Comparison of ENCODE assay signal across 9 cellular contexts in the genomic region with DNA sequence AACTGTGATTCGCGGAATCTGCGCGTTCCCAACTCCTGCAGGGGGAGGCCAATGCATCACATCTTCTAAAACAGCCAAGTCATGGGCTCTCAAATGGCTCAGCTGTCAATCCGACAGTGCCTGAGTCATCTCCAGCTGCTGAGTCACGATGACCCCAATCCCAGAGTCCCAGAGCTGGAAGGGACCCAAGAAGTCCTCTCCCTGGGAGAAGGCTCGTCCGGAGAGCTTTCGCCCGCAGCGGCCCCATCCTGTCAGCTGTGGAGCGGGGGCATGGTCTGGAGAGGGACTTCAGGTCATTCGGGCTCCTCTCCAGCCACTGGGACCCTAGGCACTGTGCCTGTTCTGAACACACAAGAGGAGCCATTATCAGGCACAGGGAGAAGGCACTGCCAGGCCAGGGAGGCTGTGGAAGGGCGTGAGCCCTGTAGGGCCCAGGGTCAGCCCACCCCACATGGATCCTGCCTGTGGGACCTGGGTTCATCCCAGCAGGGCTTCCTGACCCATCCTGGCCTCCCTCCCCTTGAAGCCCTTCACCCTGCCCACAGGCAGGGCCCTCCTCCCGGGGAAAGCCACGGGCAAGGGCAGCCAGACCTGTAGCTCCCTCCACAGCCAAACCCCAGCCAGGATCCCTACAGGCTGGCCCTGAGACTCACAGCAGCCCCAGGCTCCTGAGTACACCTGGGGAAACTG. TPM values are rescaled to one million over a fixed set of nuclear protein-coding genes. Genes with fewer than 3 reads are reported as not detected.
A peak's percentile ranks its signal among the peaks of the same experiment; 100 is the strongest.
DNase-seq lines count a peak whose midpoint lies in the region; ATAC-seq and TF ChIP-seq lines count a peak whose summit lies in the region.
"Had no signal": no experiment of that assay in that cellular context is flagged by ENCODE, and none has a peak within 500 bp of the region (broad histone marks: within the 10 kb centered on the region; RNA-seq: fewer than 3 reads in every experiment).

No MANE protein-coding gene starts in this region.

- TF ChIP-seq CTCF in foreskin keratinocyte (conservative IDR thresholded peaks at IDR 0.05) (peak; percentile 12), osteocyte (IDR thresholded peaks at IDR 0.05) (no peak)

- no peaks in the 10 kb centered on the region for H3K27me3 Mint-ChIP-seq in osteocyte (ENCODE audit: unreplicated experiment)
- peaks cover 5 to 10% of the 10 kb centered on the region in 2 donors for H3K27me3 Mint-ChIP-seq in T-cell

- peak overlapping the region; percentile 78 for H3K27ac ChIP-seq in SJSA1
- H3K27ac ChIP-seq in foreskin keratinocyte: no peak overlapping the region
- H3K27ac ChIP-seq: VCaP had no signal

- H3K4me3 Mint-ChIP-seq in osteocyte (ENCODE audit: unreplicated experiment) (peak overlapping the region; percentile 43), T-cell (no peak overlapping the region)

- H3K9me3 Mint-ChIP-seq in osteocyte (ENCODE audit: unreplicated experiment) (no peaks in the 10 kb centered on the region), T-cell (no peaks in the 10 kb centered on the region)

- H3K4me1 Mint-ChIP-seq in osteocyte (ENCODE audit: unreplicated experiment) (peaks cover 26% of the 10 kb centered on the region), T-cell (peaks cover 9 to 14% (median 12%) of the 10 kb centered on the region in 3 donors)

- no peaks in the 10 kb centered on the region for H3K36me3 Mint-ChIP-seq in osteocyte (ENCODE audit: unreplicated experiment)
- H3K36me3 Mint-ChIP-seq in T-cell: no peaks in the 10 kb centered on the region

- H3K27ac Mint-ChIP-seq in osteocyte (ENCODE audit: unreplicated experiment) (peak overlapping the region; percentile 96), T-cell (no peak overlapping the region)

- CTCF ChIA-PET in T-cell (lab: Charles Lee): no interaction called here

- peak; percentile 37 for ATAC-seq in foreskin keratinocyte
- no peak for ATAC-seq in HG03135 (IDR thresholded peaks at IDR 0.05; ENCODE audit: unreplicated experiment)
- no peak for ATAC-seq in T-cell (replicated peaks in 1 of 4)
- no peak for ATAC-seq in GM21576 (IDR thresholded peaks at IDR 0.05; ENCODE audit: unreplicated experiment)

- H3K4me1 ChIP-seq in SJSA1 (replicated peaks) (peaks cover 38% of the 10 kb centered on the region), foreskin keratinocyte (no peaks in the 10 kb centered on the region)

- H3K27me3 ChIP-seq in SJSA1 (replicated peaks) (no peaks in the 10 kb centered on the region), foreskin keratinocyte (no peaks in the 10 kb centered on the region)

- POLR2A ChIA-PET in T-cell (lab: Charles Lee): no interaction called here

- in situ Hi-C loops in Caki2 (cut with HindIII; ENCODE audit: low pct_unique_long_range_greater_than_20kb, low sequenced_read_pairs): no loop called here

- H3K4me3 ChIP-seq in SJSA1: peak overlapping the region; percentile 19

- H3K36me3 ChIP-seq in SJSA1: peaks cover 8% of the 10 kb centered on the region; the same call in 1 of the 2 replicates

- DNase-seq in Caki2 (ENCODE audit: low read depth) (peak; percentile 89), SJSA1 (ENCODE audit: low read depth in 1 of 2, low spot score in 2 of 2) (peak; percentile 96), foreskin keratinocyte (peak; percentile 39 to 75), osteocyte (ENCODE audit: extremely low spot score, unreplicated experiment) (peak; percentile 93), T-cell (no peak), NOMO-1 treated with DMSO at 0.1 percent for 48 hours (lab: John Stamatoyannopoulos, UW; ENCODE audit: unreplicated experiment) (no peak)

- H3K9me3 ChIP-seq in SJSA1 (replicated peaks): no peaks in the 10 kb centered on the region

RNA-seq across cellular contexts. Expression of gene GPC1, which starts 47.6 kb away (rescaled TPM):
- total RNA-seq in Caki2 (2014; rRNA removed; shearing (Covaris generic); ENCODE audit: low replicate concordance): 117 and 134 TPM in 2 replicates
- 63.4 and 108 TPM in 2 replicates for total RNA-seq in SJSA1 (2014; rRNA removed; shearing (Covaris generic))
- 116 and 121 TPM in 2 replicates for total RNA-seq in foreskin keratinocyte
- 109 and 114 TPM in 2 replicates for polyA plus RNA-seq in foreskin keratinocyte
- total RNA-seq in osteocyte: 148 and 149 TPM in 2 replicates
- 1 to 10 TPM; 1.3 to 2.6 (median 1.8) TPM for total RNA-seq in T-cell

Comparison
In these comparisons a context has a peak if more than half of its experiments do, and no peak if none do; other contexts are left out.
1. DNase-seq: peak in Caki2 (single experiment), SJSA1 (2 of 2), foreskin keratinocyte (2 of 2) and osteocyte (single experiment); none in T-cell (0 of 34) and NOMO-1 treated with DMSO at 0.1 percent for 48 hours (single experiment).
2. RNA of gene GPC1, which starts 47.6 kb away (total RNA-seq): 148 to 149 TPM in osteocyte, 117 to 134 TPM in Caki2, 116 to 121 TPM in foreskin keratinocyte and 63.4 to 108 TPM in SJSA1; 1.3 to 2.6 TPM in T-cell; every median in the first group is over 10 times any median in the second.